11 cellular contexts compared by ENCODE assay signal in the genomic region with DNA sequence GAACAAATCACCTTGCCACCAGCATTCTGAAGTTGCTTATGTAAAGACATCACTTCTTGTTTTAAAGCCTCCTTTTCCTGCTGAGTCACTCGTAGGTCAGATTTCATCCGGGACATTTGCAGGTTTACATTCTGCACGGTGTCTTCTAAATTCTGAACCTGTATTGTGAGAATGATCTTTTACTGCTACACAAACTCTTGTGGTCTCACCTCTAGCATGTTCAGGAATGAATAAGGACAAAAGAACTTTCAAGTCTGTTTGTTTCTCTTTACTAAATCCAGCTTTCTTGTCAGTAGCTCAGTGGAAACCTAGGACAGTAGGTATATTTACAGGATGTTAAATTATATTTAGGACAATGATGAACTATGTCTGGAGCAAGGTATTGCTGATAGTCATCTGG.
DNase-seq lines count a peak whose midpoint lies in the region; ATAC-seq and TF ChIP-seq lines count a peak whose summit lies in the region.
"Had no signal": no experiment of that assay in that cellular context is flagged by ENCODE, and none has a peak within 500 bp of the region (broad histone marks: within the 10 kb centered on the region; RNA-seq: fewer than 3 reads in every experiment).

No MANE protein-coding gene starts in this region.

- DNase-seq in activated T-cell treated with anti-CD3 and anti-CD28 coated beads, Interleukin-2, amount 50 U/mL, for 24 hours = no peak
- DNase-seq in activated T-cell treated with anti-CD3 and anti-CD28 coated beads, Interleukin-2, amount 50 U/mL, for 4 hours = no peak
- DNase-seq in PC-3 (peak; percentile 95), KG1 (lab: John Stamatoyannopoulos, UW) (no peak), NCI-H82 (lab: John Stamatoyannopoulos, UW) (no peak)
- no peak for DNase-seq in stimulated activated effector memory CD8-positive, alpha-beta T cell treated with anti-CD3 and anti-CD28 coated beads, Interleukin-12 subunit alpha, Interleukin-12 subunit beta, amount 100 ng/mL, for 72 hours (ENCODE audit: low spot score in 2 of 2)
- DNase-seq: NCI-H187; stimulated activated CD4-positive, alpha-beta T cell treated with anti-CD3 and anti-CD28 coated beads, Interleukin-12 subunit alpha, Interleukin-12 subunit beta, amount 100 ng/mL, for 4 hours had no signal

- peak overlapping the region; percentile 50 for H3K4me2 ChIP-seq in PC-3 (ENCODE audit: low read length)

- no peaks in the 10 kb centered on the region for H3K9me3 ChIP-seq in PC-3 (ENCODE audit: low read length)
- H3K9me3 ChIP-seq: thoracic aorta had no signal

- peak overlapping the region; percentile 55 for H3K9ac ChIP-seq in PC-3 (ENCODE audit: low read length)

- H3K36me3 ChIP-seq in PC-3 (ENCODE audit: low read depth, low read length) = peaks cover 20% of the 10 kb centered on the region; the same call in 1 of the 2 replicates
- H3K36me3 ChIP-seq: thoracic aorta had no signal

- POLR2A ChIA-PET in PC-3 (lab: Charles Lee; ENCODE audit: unreplicated experiment) = interaction anchor here (0.6 to 0.9 kb wide), 3 partner anchors 22 to 203 kb away, joined by 3 to 8 read pairs (median 4); a partner anchor contains a TSS

- peak overlapping the region; percentile 16 for H2AFZ ChIP-seq in PC-3 (ENCODE audit: low read length)

- peaks cover 7% of the 10 kb centered on the region for H3F3A ChIP-seq in PC-3 (ENCODE audit: low read length, unreplicated experiment)

- intact Hi-C loops in PC-3 (cut with micrococcal nuclease) = loop anchor here (1.0 to 5.0 kb wide), 4 partner anchors 22 to 141 kb away; a partner anchor contains a TSS

- CTCF ChIA-PET in PC-3 (lab: Charles Lee) = interaction anchor here (1.0 to 1.4 kb wide), 4 partner anchors 32 to 118 kb away, joined by 3 to 6 read pairs (median 4); no protein-coding TSS in a partner anchor

- H3K79me2 ChIP-seq in PC-3 (ENCODE audit: low read length) = no peaks in the 10 kb centered on the region

- peak overlapping the region; percentile 90 for H3K27ac Mint-ChIP-seq in activated T-cell treated with anti-CD3 and anti-CD28 coated beads, Interleukin-2, amount 50 U/mL, for 24 hours
- peak overlapping the region; percentile 74 for H3K27ac Mint-ChIP-seq in stimulated activated effector memory CD8-positive, alpha-beta T cell treated with anti-CD3 and anti-CD28 coated beads, Interleukin-12 subunit alpha, Interleukin-12 subunit beta, amount 100 ng/mL, for 72 hours

- H3K9me2 ChIP-seq in PC-3 (replicated peaks; ENCODE audit: low read length) = no peaks in the 10 kb centered on the region

- no peak overlapping the region for H3K4me3 Mint-ChIP-seq in activated T-cell treated with anti-CD3 and anti-CD28 coated beads, Interleukin-2, amount 50 U/mL, for 24 hours
- no peak overlapping the region for H3K4me3 Mint-ChIP-seq in activated T-cell treated with anti-CD3 and anti-CD28 coated beads, Interleukin-2, amount 50 U/mL, for 4 hours
- H3K4me3 Mint-ChIP-seq in stimulated activated effector memory CD8-positive, alpha-beta T cell treated with anti-CD3 and anti-CD28 coated beads, Interleukin-12 subunit alpha, Interleukin-12 subunit beta, amount 100 ng/mL, for 72 hours = no peak overlapping the region

- no peak for TF ChIP-seq CTCF in PC-3 (conservative IDR thresholded peaks at IDR 0.05; ENCODE audit: low read depth, low read length)

- H3K36me3 Mint-ChIP-seq in activated T-cell treated with anti-CD3 and anti-CD28 coated beads, Interleukin-2, amount 50 U/mL, for 24 hours (ENCODE audit: low read depth) = peaks cover 92% of the 10 kb centered on the region
- H3K36me3 Mint-ChIP-seq in activated T-cell treated with anti-CD3 and anti-CD28 coated beads, Interleukin-2, amount 50 U/mL, for 4 hours (ENCODE audit: insufficient read depth) = peaks cover 56% of the 10 kb centered on the region
- peaks cover 97% of the 10 kb centered on the region for H3K36me3 Mint-ChIP-seq in stimulated activated effector memory CD8-positive, alpha-beta T cell treated with anti-CD3 and anti-CD28 coated beads, Interleukin-12 subunit alpha, Interleukin-12 subunit beta, amount 100 ng/mL, for 72 hours

- BruUV-seq in PC-3 (replicated peaks; lab: Mats Ljungman, UMichigan) = no TSS peak

- H3K27me3 ChIP-seq in PC-3 (ENCODE audit: low read length) = no peaks in the 10 kb centered on the region

- H3K9me3 Mint-ChIP-seq in activated T-cell treated with anti-CD3 and anti-CD28 coated beads, Interleukin-2, amount 50 U/mL, for 24 hours = no peaks in the 10 kb centered on the region
- no peaks in the 10 kb centered on the region for H3K9me3 Mint-ChIP-seq in activated T-cell treated with anti-CD3 and anti-CD28 coated beads, Interleukin-2, amount 50 U/mL, for 4 hours
- no peaks in the 10 kb centered on the region for H3K9me3 Mint-ChIP-seq in stimulated activated effector memory CD8-positive, alpha-beta T cell treated with anti-CD3 and anti-CD28 coated beads, Interleukin-12 subunit alpha, Interleukin-12 subunit beta, amount 100 ng/mL, for 72 hours

- H3K4me3 ChIP-seq in PC-3 (ENCODE audit: low read length) = peak overlapping the region; percentile 6; the same call in 1 of the 2 replicates
- H3K4me3 ChIP-seq: thoracic aorta had no signal

- peaks cover 52% of the 10 kb centered on the region for H3K4me1 Mint-ChIP-seq in activated T-cell treated with anti-CD3 and anti-CD28 coated beads, Interleukin-2, amount 50 U/mL, for 24 hours (ENCODE audit: low read depth)
- H3K4me1 Mint-ChIP-seq in activated T-cell treated with anti-CD3 and anti-CD28 coated beads, Interleukin-2, amount 50 U/mL, for 4 hours (ENCODE audit: low read depth) = peaks cover 33% of the 10 kb centered on the region
- H3K4me1 Mint-ChIP-seq in stimulated activated effector memory CD8-positive, alpha-beta T cell treated with anti-CD3 and anti-CD28 coated beads, Interleukin-12 subunit alpha, Interleukin-12 subunit beta, amount 100 ng/mL, for 72 hours = peaks cover 37% of the 10 kb centered on the region

- no peaks in the 10 kb centered on the region for H4K20me1 ChIP-seq in PC-3 (ENCODE audit: low read length)

- peaks cover 18% of the 10 kb centered on the region for H3K4me1 ChIP-seq in PC-3 (ENCODE audit: insufficient read depth, low read length)

- no peaks in the 10 kb centered on the region for H3K27me3 Mint-ChIP-seq in activated T-cell treated with anti-CD3 and anti-CD28 coated beads, Interleukin-2, amount 50 U/mL, for 24 hours
- H3K27me3 Mint-ChIP-seq in activated T-cell treated with anti-CD3 and anti-CD28 coated beads, Interleukin-2, amount 50 U/mL, for 4 hours (ENCODE audit: low read depth) = no peaks in the 10 kb centered on the region

- no peak for ATAC-seq in activated T-cell treated with anti-CD3 and anti-CD28 coated beads, Interleukin-2, amount 50 U/mL, for 4 hours
- peak; percentile 93 for ATAC-seq in PC-3
- peak; percentile 47 for ATAC-seq in stimulated activated effector memory CD8-positive, alpha-beta T cell treated with anti-CD3 and anti-CD28 coated beads, Interleukin-12 subunit alpha, Interleukin-12 subunit beta, amount 100 ng/mL, for 72 hours
- no peak for ATAC-seq in GM19455 (IDR thresholded peaks at IDR 0.05; ENCODE audit: unreplicated experiment)

- H3K27ac ChIP-seq in PC-3 (ENCODE audit: low read length) (peak overlapping the region; percentile 83), cingulate gyrus (ENCODE audit: low read depth, low read length) (peak overlapping the region; percentile 10)

Comparison
In these comparisons a context has a peak if more than half of its experiments do, and no peak if none do; other contexts are left out.
1. ATAC-seq: peak in PC-3 (single experiment) and stimulated activated effector memory CD8-positive, alpha-beta T cell treated with anti-CD3 and anti-CD28 coated beads, Interleukin-12 subunit alpha, Interleukin-12 subunit beta, amount 100 ng/mL, for 72 hours (single experiment); none in activated T-cell treated with anti-CD3 and anti-CD28 coated beads, Interleukin-2, amount 50 U/mL, for 4 hours (0 of 2) and GM19455 (single experiment).